In the genomic region with DNA sequence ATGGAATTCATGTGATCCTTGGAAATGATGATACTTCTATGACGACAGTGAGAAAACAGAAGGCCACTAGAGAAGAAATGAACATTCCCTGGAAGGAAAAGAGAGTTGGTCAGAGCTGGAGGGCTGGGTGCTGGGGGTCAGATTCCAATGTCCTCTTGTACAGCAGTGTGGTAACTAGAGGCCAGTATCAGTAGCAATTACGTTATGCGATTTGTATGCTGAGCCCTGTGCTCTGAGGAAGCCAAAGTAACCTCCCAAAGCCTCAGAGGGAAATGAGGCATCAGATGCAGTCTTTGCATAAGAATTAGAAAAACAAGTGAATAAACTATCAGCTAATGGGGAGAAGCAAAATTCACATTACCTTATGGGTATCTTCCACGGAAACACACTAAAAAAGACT, we compare ENCODE assay signal across 28 cellular contexts.
"Had no signal": no experiment of that assay in that cellular context is flagged by ENCODE, and none has a peak within 500 bp of the region (broad histone marks: within the 10 kb centered on the region; RNA-seq: fewer than 3 reads in every experiment).

No MANE protein-coding gene starts in this region.

- H3K27me3 ChIP-seq: left lung, pancreas, right atrium auricular region, right lobe of liver, spleen, suprapubic skin, tibial artery, upper lobe of right lung had no signal

- H3K27me3 Mint-ChIP-seq: naive thymus-derived CD4-positive, alpha-beta T cell; natural killer cell treated with Interleukin-12 subunit alpha and Interleukin-12 subunit beta and Interleukin-15 and Interleukin-18, amount 100 ng/mL, for 72 hours; stimulated activated naive CD8-positive, alpha-beta T cell treated with anti-CD3 and anti-CD28 coated beads, Interleukin-15, Interleukin-2, amounts not matched to agents 100 ng/mL and 50 ng/mL, for 24 hours had no signal

- H3K27ac Mint-ChIP-seq: immature natural killer cell; mesothelial cell of epicardium; naive thymus-derived CD4-positive, alpha-beta T cell; natural killer cell treated with Interleukin-12 subunit alpha and Interleukin-12 subunit beta and Interleukin-15 and Interleukin-18, amount 100 ng/mL, for 72 hours; stimulated activated naive CD8-positive, alpha-beta T cell treated with anti-CD3 and anti-CD28 coated beads, Interleukin-15, Interleukin-2, amounts not matched to agents 100 ng/mL and 50 ng/mL, for 24 hours had no signal

- H3K9me3 Mint-ChIP-seq: immature natural killer cell; mesothelial cell of epicardium; naive thymus-derived CD4-positive, alpha-beta T cell; natural killer cell treated with Interleukin-12 subunit alpha and Interleukin-12 subunit beta and Interleukin-15 and Interleukin-18, amount 100 ng/mL, for 72 hours; neural crest cell; stimulated activated effector memory CD8-positive, alpha-beta T cell treated with anti-CD3 and anti-CD28 coated beads, Interleukin-12 subunit alpha, Interleukin-12 subunit beta, amount 100 ng/mL, for 72 hours; stimulated activated naive CD8-positive, alpha-beta T cell treated with anti-CD3 and anti-CD28 coated beads, Interleukin-15, Interleukin-2, amounts not matched to agents 100 ng/mL and 50 ng/mL, for 24 hours had no signal

- H3K4me3 ChIP-seq: left lung, lower lobe of right lung, mucosa of descending colon, pancreas, right atrium auricular region, right lobe of liver, spleen, suprapubic skin, thoracic aorta, tibial artery, upper lobe of right lung had no signal

- H3K4me1 Mint-ChIP-seq: immature natural killer cell; mesothelial cell of epicardium; neural crest cell; stimulated activated effector memory CD8-positive, alpha-beta T cell treated with anti-CD3 and anti-CD28 coated beads, Interleukin-12 subunit alpha, Interleukin-12 subunit beta, amount 100 ng/mL, for 72 hours had no signal

- DNase-seq: hypothalamus; immature natural killer cell; kidney; left colon; left lung; lower lobe of right lung; mesendoderm; mucosa of descending colon; naive thymus-derived CD4-positive, alpha-beta T cell; nucleus accumbens; pancreas; posterior cingulate gyrus; right lobe of liver; small intestine; spleen; stimulated activated CD4-positive, alpha-beta T cell treated with anti-CD3 and anti-CD28 coated beads, Interleukin-4, amount 100 ng/mL, for 24 hours; stimulated activated naive CD4-positive, alpha-beta T cell; tibial artery; trophoblast cell; upper lobe of right lung had no signal

- H3K4me1 ChIP-seq: left lung, lower lobe of right lung, pancreas, right atrium auricular region, right lobe of liver, spleen, suprapubic skin, tibial artery, upper lobe of right lung had no signal

- H3K27ac ChIP-seq: left lung, lower lobe of right lung, pancreas, right lobe of liver, spleen, suprapubic skin, thoracic aorta, tibial artery, upper lobe of right lung had no signal

- H3K4me3 Mint-ChIP-seq: immature natural killer cell; mesothelial cell of epicardium; naive thymus-derived CD4-positive, alpha-beta T cell; natural killer cell treated with Interleukin-12 subunit alpha and Interleukin-12 subunit beta and Interleukin-15 and Interleukin-18, amount 100 ng/mL, for 72 hours; neural crest cell; stimulated activated effector memory CD8-positive, alpha-beta T cell treated with anti-CD3 and anti-CD28 coated beads, Interleukin-12 subunit alpha, Interleukin-12 subunit beta, amount 100 ng/mL, for 72 hours; stimulated activated naive CD8-positive, alpha-beta T cell treated with anti-CD3 and anti-CD28 coated beads, Interleukin-15, Interleukin-2, amounts not matched to agents 100 ng/mL and 50 ng/mL, for 24 hours had no signal

- H3K9me3 ChIP-seq: left lung, lower lobe of right lung, mucosa of descending colon, pancreas, right atrium auricular region, right lobe of liver, spleen, suprapubic skin, thoracic aorta, tibial artery, upper lobe of right lung had no signal

- ATAC-seq: left lung; lower lobe of right lung; naive thymus-derived CD4-positive, alpha-beta T cell; natural killer cell treated with Interleukin-12 subunit alpha and Interleukin-12 subunit beta and Interleukin-15 and Interleukin-18, amount 100 ng/mL, for 72 hours; pancreas; right lobe of liver; stimulated activated effector memory CD8-positive, alpha-beta T cell treated with anti-CD3 and anti-CD28 coated beads, Interleukin-12 subunit alpha, Interleukin-12 subunit beta, amount 100 ng/mL, for 72 hours; upper lobe of right lung had no signal
